In genomic region chr5:141969783-141970741, GRCh38 we compare ENCODE assay signal across 8 cellular contexts. TPM values are rescaled to one million over a fixed set of nuclear protein-coding genes. Genes with fewer than 3 reads are reported as not detected.
DNase-seq lines count a peak whose midpoint lies in the region; ATAC-seq, FAIRE-seq and TF ChIP-seq lines count a peak whose summit lies in the region.

No MANE protein-coding gene starts in this region.

- TF ChIP-seq CTCF in CD4-positive, alpha-beta T cell (IDR thresholded peaks at IDR 0.05), result no peak
- TF ChIP-seq CTCF in esophagus muscularis mucosa (IDR thresholded peaks at IDR 0.05) (no peak), pancreas (IDR thresholded peaks at IDR 0.05) (no peak)

- TF ChIP-seq EP300 in esophagus muscularis mucosa (IDR thresholded peaks at IDR 0.05), result no peak

- no peaks in the 10 kb centered on the region for H3K27me3 ChIP-seq in CD4-positive, alpha-beta T cell (ENCODE audit: control insufficient read depth, insufficient read depth, low read length)
- H3K27me3 ChIP-seq in esophagus muscularis mucosa, result no peaks in the 10 kb centered on the region
- H3K27me3 ChIP-seq in pancreas, result no peaks in the 10 kb centered on the region

- peak overlapping the region; percentile 94 for H3K9ac ChIP-seq in SK-N-MC (ENCODE audit: insufficient read length)

- H3K4me1 Mint-ChIP-seq in CD4-positive, alpha-beta T cell (ENCODE audit: low read depth), result peaks cover 51% of the 10 kb centered on the region

- CTCF ChIA-PET in CD4-positive, alpha-beta T cell (lab: Charles Lee), result interaction anchor here (0.8 to 4.7 kb wide), 19 partner anchors 8 to 743 kb away, joined by 3 to 69 read pairs (median 4); partner anchors contain the start of genes DELE1 and GNPDA1

- FAIRE-seq in pancreas (lab: Jason Lieb, UNC), result no peak

- no peaks in the 10 kb centered on the region for H3K9me3 ChIP-seq in CD4-positive, alpha-beta T cell (ENCODE audit: control insufficient read depth, low read length)
- H3K9me3 ChIP-seq in SK-N-MC (ENCODE audit: low read depth, low read length) (no peaks in the 10 kb centered on the region), esophagus muscularis mucosa (no peaks in the 10 kb centered on the region), pancreas (no peaks in the 10 kb centered on the region)

- peaks cover 22% of the 10 kb centered on the region for H3K36me3 ChIP-seq in SK-N-MC (ENCODE audit: insufficient read depth, low read length)
- H3K36me3 ChIP-seq in esophagus muscularis mucosa, result peaks cover 7 to 41% (median 24%) of the 10 kb centered on the region in 4 donors
- H3K36me3 ChIP-seq in pancreas, result peaks cover 0 to 17% (median 6%) of the 10 kb centered on the region in 3 donors

- POLR2A ChIA-PET in CD4-positive, alpha-beta T cell (lab: Charles Lee), result interaction anchor here (0.7 to 4.6 kb wide), 31 partner anchors 8 to 800 kb away, joined by 3 to 78 read pairs (median 9); partner anchors contain the start of genes ARAP3, ARHGAP26, DELE1 and FCHSD1

- peak overlapping the region; percentile 99 for H3K27ac Mint-ChIP-seq in CD4-positive, alpha-beta T cell

- intact Hi-C loops in CD4-positive, alpha-beta T cell (cut with DNase I, micrococcal nuclease), result loop anchor here (2.0 to 5.0 kb wide), 2 partner anchors 42 to 45 kb away; partner anchors contain the start of gene GNPDA1 (in 1 of the 2)
- intact Hi-C loops in esophagus muscularis mucosa (cut with DNase I), result no loop called here
- intact Hi-C loops in pancreas (cut with DNase I), result no loop called here

- peaks cover 23 to 46% (median 44%) of the 10 kb centered on the region in 4 donors for H3K4me1 ChIP-seq in esophagus muscularis mucosa
- H3K4me1 ChIP-seq in pancreas, result peaks cover 13 to 19% (median 16%) of the 10 kb centered on the region in 3 donors

- no peaks in the 10 kb centered on the region for H3K9me3 Mint-ChIP-seq in CD4-positive, alpha-beta T cell

- WGBS in esophagus muscularis mucosa, result 82% methylated on average over 2 of the region's 2 CpGs
- WGBS in pancreas, 2 donors, result 60 to 69% methylated on average over 2 of the region's 2 CpGs

- peak overlapping the region; percentile 98 for H3K4me3 Mint-ChIP-seq in CD4-positive, alpha-beta T cell

- no peaks in the 10 kb centered on the region for H3K27me3 Mint-ChIP-seq in CD4-positive, alpha-beta T cell

- DNase-seq in CD4-positive, alpha-beta T cell, result no peak
- DNase-seq in SK-N-MC (ENCODE audit: low read depth, low spot score) (no peak), esophagus muscularis mucosa (ENCODE audit: extremely low spot score) (no peak), pancreas (no peak), T-helper 9 cell (no peak)
- no peak for DNase-seq in activated CD4-positive, alpha-beta T cell treated with anti-CD3 and anti-CD28 coated beads, Interleukin-2, amount 50 U/mL, for 1 hour

- peak overlapping the region; percentile 94 for H3K4me3 ChIP-seq in SK-N-MC
- peak overlapping the region; percentile 60 to 84 (median 78) for H3K4me3 ChIP-seq in esophagus muscularis mucosa
- H3K4me3 ChIP-seq in pancreas, result peak overlapping the region; percentile 64 to 87 (median 78)

- H3K27ac ChIP-seq in CD4-positive, alpha-beta T cell (ENCODE audit: low read depth, low read length), result peak overlapping the region; percentile 90
- H3K27ac ChIP-seq in SK-N-MC (0 out of 2 replicates have a peak overlapping the region, but pooled peaks have one; percentile 32), esophagus muscularis mucosa (replicated peaks in 1 of 4) (peak overlapping the region; percentile 87 to 97 (median 96)), pancreas (peak overlapping the region in 3 of 4 donors; percentile 92 to 95 (median 93))

- no peak for ATAC-seq in CD4-positive, alpha-beta T cell (ENCODE audit: poor library complexity)
- ATAC-seq in GM19372 (IDR thresholded peaks at IDR 0.05; ENCODE audit: low read depth, unreplicated experiment) (peak; percentile 46), HG03354 (IDR thresholded peaks at IDR 0.05; ENCODE audit: poor library complexity, severe bottlenecking, unreplicated experiment) (peak; percentile 67), pancreas (peak in 1 of 4 donors; percentile 15)

- TF ChIP-seq POLR2A in esophagus muscularis mucosa (IDR thresholded peaks at IDR 0.05; ENCODE audit: low read depth), result no peak

- H3K36me3 Mint-ChIP-seq in CD4-positive, alpha-beta T cell (ENCODE audit: low read depth), result peaks cover 37% of the 10 kb centered on the region

RNA-seq across cellular contexts. Expression of gene RNF14, which starts 1.2 kb away (rescaled TPM):
- 10 to 100 TPM in 1 of 2 experiments, 1 to 10 TPM in 1; 8.9 to 10.7 TPM for total RNA-seq in CD4-positive, alpha-beta T cell
- total RNA-seq in esophagus muscularis mucosa (10 to 100 TPM; 65.8 to 94.1 (median 72.6) TPM), pancreas (10 to 100 TPM; 15.4 to 30.4 (median 21.6) TPM)
- polyA plus RNA-seq in pancreas, result 10 to 100 TPM in 1 of 2 donors, 1 to 10 TPM in 1; 7.8 to 18.4 TPM

RNA-seq across cellular contexts. Expression of gene PCDH12, which starts 12.1 kb away (rescaled TPM):
- total RNA-seq in CD4-positive, alpha-beta T cell, result not detected
- total RNA-seq in esophagus muscularis mucosa (1 to 10 TPM; 1.2 to 6.7 (median 3.5) TPM), pancreas (1 to 10 TPM in 3 of 6 donors, under 1 TPM in 3; 0.32 to 1.7 (median 0.93) TPM)
- polyA plus RNA-seq in pancreas, result 1 to 10 TPM in 1 of 2 donors, under 1 TPM in 1; 0.65 to 1.6 TPM

RNA-seq across cellular contexts. Expression of gene GNPDA1, which starts 42.8 kb away (rescaled TPM):
- total RNA-seq in CD4-positive, alpha-beta T cell, result 1 to 10 TPM; 5.8 to 6.6 TPM
- total RNA-seq in esophagus muscularis mucosa (10 to 100 TPM; 19.5 to 52.4 (median 35.4) TPM), pancreas (10 to 100 TPM in 1 of 6 donors, 1 to 10 TPM in 5; 4.1 to 15.2 (median 7.4) TPM)
- polyA plus RNA-seq in pancreas, result 10 to 100 TPM in 1 of 2 donors, 1 to 10 TPM in 1; 8.7 to 15.5 TPM

RNA-seq across cellular contexts. Expression of gene DELE1, which starts 46.4 kb away (rescaled TPM):
- total RNA-seq in CD4-positive, alpha-beta T cell, result 10 to 100 TPM; 60.0 to 61.1 TPM
- total RNA-seq in esophagus muscularis mucosa (10 to 100 TPM; 44.4 to 75.8 (median 49.6) TPM), pancreas (10 to 100 TPM; 27.7 to 36.0 (median 33.1) TPM)
- polyA plus RNA-seq in pancreas, result 10 to 100 TPM; 38.2 to 45.6 TPM

Comparison
In these comparisons a context has a peak if more than half of its experiments do, and no peak if none do; other contexts are left out.
1. H3K27ac ChIP-seq: peak in every context shown above with its lines; median percentile 96 in esophagus muscularis mucosa; 93 in pancreas; 90 in CD4-positive, alpha-beta T cell; 32 in SK-N-MC.
2. intact Hi-C loops: an anchor here in CD4-positive, alpha-beta T cell (2.0 to 5.0 kb wide); none called in esophagus muscularis mucosa and pancreas.